ENCODE assay signal across 1 cellular context in the genomic region with DNA sequence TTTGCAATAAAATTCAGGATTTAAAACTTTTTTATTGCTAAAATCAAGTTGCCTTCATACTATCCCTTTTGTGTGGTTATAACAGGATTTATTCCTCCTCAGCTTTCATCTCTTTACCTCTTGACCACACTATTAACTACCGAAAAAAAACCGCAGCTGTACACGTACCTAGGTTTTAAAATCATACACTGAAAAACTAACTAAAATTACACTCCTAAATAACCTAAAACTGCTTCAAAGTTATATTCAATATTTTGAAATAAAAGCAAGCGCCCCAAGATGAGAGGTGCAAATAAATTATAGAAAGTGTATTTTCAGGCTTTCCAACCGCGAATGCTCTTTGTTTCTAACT.
TF ChIP-seq lines count a peak whose summit lies in the region.

No MANE protein-coding gene starts in this region.

TF ChIP-seq in HepG2, 621 proteins besides CTCF, POLR2A, EP300 and RAD21:
- TF ChIP-seq, protein P1, sequence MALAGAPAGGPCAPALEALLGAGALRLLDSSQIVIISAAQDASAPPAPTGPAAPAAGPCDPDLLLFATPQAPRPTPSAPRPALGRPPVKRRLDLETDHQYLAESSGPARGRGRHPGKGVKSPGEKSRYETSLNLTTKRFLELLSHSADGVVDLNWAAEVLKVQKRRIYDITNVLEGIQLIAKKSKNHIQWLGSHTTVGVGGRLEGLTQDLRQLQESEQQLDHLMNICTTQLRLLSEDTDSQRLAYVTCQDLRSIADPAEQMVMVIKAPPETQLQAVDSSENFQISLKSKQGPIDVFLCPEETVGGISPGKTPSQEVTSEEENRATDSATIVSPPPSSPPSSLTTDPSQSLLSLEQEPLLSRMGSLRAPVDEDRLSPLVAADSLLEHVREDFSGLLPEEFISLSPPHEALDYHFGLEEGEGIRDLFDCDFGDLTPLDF (CRISPR knock-in tag; IDR thresholded peaks at IDR 0.05): 0 out of 2 replicates have a peak, but pooled peaks have one; percentile 49
- TF ChIP-seq ATF1 (CRISPR knock-in tag; IDR thresholded peaks at IDR 0.05) (peak; percentile 44; the same call in 1 of the 2 replicates), MAZ (IDR thresholded peaks at IDR 0.05; ENCODE audit: borderline replicate concordance, low read depth, low read length) (no peak), MAZ (CRISPR knock-in tag; IDR thresholded peaks at IDR 0.05; ENCODE audit: low read depth) (peak; percentile 0), ELF4 (CRISPR knock-in tag; IDR thresholded peaks at IDR 0.05; ENCODE audit: borderline replicate concordance) (peak; percentile 46; the same call in 1 of the 2 replicates), SCMH1 (CRISPR knock-in tag; IDR thresholded peaks at IDR 0.05; ENCODE audit: borderline replicate concordance) (no peak)
- TF ChIP-seq, protein P2, sequence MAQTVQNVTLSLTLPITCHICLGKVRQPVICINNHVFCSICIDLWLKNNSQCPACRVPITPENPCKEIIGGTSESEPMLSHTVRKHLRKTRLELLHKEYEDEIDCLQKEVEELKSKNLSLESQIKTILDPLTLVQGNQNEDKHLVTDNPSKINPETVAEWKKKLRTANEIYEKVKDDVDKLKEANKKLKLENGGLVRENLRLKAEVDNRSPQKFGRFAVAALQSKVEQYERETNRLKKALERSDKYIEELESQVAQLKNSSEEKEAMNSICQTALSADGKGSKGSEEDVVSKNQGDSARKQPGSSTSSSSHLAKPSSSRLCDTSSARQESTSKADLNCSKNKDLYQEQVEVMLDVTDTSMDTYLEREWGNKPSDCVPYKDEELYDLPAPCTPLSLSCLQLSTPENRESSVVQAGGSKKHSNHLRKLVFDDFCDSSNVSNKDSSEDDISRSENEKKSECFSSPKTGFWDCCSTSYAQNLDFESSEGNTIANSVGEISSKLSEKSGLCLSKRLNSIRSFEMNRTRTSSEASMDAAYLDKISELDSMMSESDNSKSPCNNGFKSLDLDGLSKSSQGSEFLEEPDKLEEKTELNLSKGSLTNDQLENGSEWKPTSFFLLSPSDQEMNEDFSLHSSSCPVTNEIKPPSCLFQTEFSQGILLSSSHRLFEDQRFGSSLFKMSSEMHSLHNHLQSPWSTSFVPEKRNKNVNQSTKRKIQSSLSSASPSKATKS (CRISPR knock-in tag; IDR thresholded peaks at IDR 0.05): 0 out of 2 replicates have a peak, but pooled peaks have one; percentile 64
- TF ChIP-seq, protein P3, sequence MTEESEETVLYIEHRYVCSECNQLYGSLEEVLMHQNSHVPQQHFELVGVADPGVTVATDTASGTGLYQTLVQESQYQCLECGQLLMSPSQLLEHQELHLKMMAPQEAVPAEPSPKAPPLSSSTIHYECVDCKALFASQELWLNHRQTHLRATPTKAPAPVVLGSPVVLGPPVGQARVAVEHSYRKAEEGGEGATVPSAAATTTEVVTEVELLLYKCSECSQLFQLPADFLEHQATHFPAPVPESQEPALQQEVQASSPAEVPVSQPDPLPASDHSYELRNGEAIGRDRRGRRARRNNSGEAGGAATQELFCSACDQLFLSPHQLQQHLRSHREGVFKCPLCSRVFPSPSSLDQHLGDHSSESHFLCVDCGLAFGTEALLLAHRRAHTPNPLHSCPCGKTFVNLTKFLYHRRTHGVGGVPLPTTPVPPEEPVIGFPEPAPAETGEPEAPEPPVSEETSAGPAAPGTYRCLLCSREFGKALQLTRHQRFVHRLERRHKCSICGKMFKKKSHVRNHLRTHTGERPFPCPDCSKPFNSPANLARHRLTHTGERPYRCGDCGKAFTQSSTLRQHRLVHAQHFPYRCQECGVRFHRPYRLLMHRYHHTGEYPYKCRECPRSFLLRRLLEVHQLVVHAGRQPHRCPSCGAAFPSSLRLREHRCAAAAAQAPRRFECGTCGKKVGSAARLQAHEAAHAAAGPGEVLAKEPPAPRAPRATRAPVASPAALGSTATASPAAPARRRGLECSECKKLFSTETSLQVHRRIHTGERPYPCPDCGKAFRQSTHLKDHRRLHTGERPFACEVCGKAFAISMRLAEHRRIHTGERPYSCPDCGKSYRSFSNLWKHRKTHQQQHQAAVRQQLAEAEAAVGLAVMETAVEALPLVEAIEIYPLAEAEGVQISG (CRISPR knock-in tag; IDR thresholded peaks at IDR 0.05): no peak
- TF ChIP-seq, protein P4, sequence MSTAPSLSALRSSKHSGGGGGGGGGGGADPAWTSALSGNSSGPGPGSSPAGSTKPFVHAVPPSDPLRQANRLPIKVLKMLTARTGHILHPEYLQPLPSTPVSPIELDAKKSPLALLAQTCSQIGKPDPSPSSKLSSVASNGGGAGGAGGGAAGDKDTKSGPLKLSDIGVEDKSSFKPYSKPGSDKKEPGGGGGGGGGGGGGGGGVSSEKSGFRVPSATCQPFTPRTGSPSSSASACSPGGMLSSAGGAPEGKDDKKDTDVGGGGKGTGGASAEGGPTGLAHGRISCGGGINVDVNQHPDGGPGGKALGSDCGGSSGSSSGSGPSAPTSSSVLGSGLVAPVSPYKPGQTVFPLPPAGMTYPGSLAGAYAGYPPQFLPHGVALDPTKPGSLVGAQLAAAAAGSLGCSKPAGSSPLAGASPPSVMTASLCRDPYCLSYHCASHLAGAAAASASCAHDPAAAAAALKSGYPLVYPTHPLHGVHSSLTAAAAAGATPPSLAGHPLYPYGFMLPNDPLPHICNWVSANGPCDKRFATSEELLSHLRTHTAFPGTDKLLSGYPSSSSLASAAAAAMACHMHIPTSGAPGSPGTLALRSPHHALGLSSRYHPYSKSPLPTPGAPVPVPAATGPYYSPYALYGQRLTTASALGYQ (CRISPR knock-in tag; IDR thresholded peaks at IDR 0.05): 0 out of 2 replicates have a peak, but pooled peaks have one; percentile 41
